Comparison of ENCODE assay signal across 16 cellular contexts in the genomic region with DNA sequence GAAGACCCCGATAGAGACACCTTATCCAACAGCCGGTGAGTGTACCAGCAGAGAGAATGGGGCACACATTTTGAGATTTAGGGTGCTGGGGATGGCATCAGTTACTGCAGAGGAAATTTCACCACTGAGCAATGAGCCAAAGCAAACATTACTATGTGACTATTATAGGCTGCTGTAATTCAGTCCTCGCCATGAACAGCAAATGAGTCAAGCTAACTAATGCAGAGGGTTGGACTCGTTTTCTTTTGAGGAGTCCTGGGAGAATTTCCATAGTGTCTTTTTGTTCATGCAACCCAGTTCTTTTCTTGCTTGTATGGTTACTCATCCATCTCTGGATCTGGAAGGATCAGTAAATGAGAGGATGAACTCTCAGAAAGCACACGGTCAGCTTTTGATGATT.
A peak's percentile ranks its signal among the peaks of the same experiment; 100 is the strongest.
DNase-seq lines count a peak whose midpoint lies in the region; ATAC-seq and TF ChIP-seq lines count a peak whose summit lies in the region.
"Had no signal": no experiment of that assay in that cellular context is flagged by ENCODE, and none has a peak within 500 bp of the region (broad histone marks: within the 10 kb centered on the region; RNA-seq: fewer than 3 reads in every experiment).

No MANE protein-coding gene starts in this region.

- H3K18ac ChIP-seq in IMR-90 (ENCODE audit: low read depth, low read length) = no peak overlapping the region

- no peaks in the 10 kb centered on the region for H3K9me3 ChIP-seq in AG04450 (ENCODE audit: control insufficient read depth, insufficient read depth, low read length)
- H3K9me3 ChIP-seq in IMR-90 (ENCODE audit: control insufficient read depth, insufficient read depth, low read length) = no peaks in the 10 kb centered on the region
- H3K9me3 ChIP-seq in uterus = no peaks in the 10 kb centered on the region
- no peaks in the 10 kb centered on the region for H3K9me3 ChIP-seq in heart left ventricle
- H3K9me3 ChIP-seq: neutrophil had no signal

- no peaks in the 10 kb centered on the region; the same call in 1 of the 2 replicates for H3K4me1 ChIP-seq in IMR-90 (ENCODE audit: control insufficient read depth, insufficient read depth, low read length)
- H3K4me1 ChIP-seq in uterus = no peaks in the 10 kb centered on the region
- no peaks in the 10 kb centered on the region for H3K4me1 ChIP-seq in heart left ventricle

- no peak overlapping the region for H4K5ac ChIP-seq in IMR-90 (ENCODE audit: low read depth, low read length)

- H2AK9ac ChIP-seq in IMR-90 (replicated peaks; ENCODE audit: low read depth, low read length, poor library complexity) = no peak overlapping the region

- H2BK20ac ChIP-seq in IMR-90 (ENCODE audit: low read depth, low read length) = peak overlapping the region; percentile 7; the same call in 1 of the 2 replicates

- H2BK15ac ChIP-seq in IMR-90 (ENCODE audit: low read depth, low read length) = no peak overlapping the region

- TF ChIP-seq CTCF in AG04450 (IDR thresholded peaks at IDR 0.05; ENCODE audit: low read depth, low read length) (no peak), IMR-90 (conservative IDR thresholded peaks at IDR 0.05; ENCODE audit: low read depth, low read length) (no peak), astrocyte of the spinal cord (IDR thresholded peaks at IDR 0.05; ENCODE audit: low read depth, low read length) (no peak), uterus (IDR thresholded peaks at IDR 0.05) (no peak), heart left ventricle (IDR thresholded peaks at IDR 0.05) (no peak)

- H3K27me3 ChIP-seq in AG04450 (ENCODE audit: control insufficient read depth, insufficient read depth, low read length) (no peaks in the 10 kb centered on the region), IMR-90 (ENCODE audit: control insufficient read depth, insufficient read depth, low read length) (no peaks in the 10 kb centered on the region), uterus (no peaks in the 10 kb centered on the region), heart left ventricle (no peaks in the 10 kb centered on the region)
- H3K27me3 ChIP-seq: neutrophil had no signal

- no peaks in the 10 kb centered on the region; the same call in 1 of the 2 replicates for H3K9me1 ChIP-seq in IMR-90 (ENCODE audit: insufficient read depth, low read length)

- no peak overlapping the region for H2BK5ac ChIP-seq in IMR-90 (ENCODE audit: low read depth, low read length, poor library complexity, severe bottlenecking)

- TF ChIP-seq RAD21 in IMR-90 (IDR thresholded peaks at IDR 0.05; ENCODE audit: low read length) = no peak

- in situ Hi-C loops in IMR-90 (cut with MboI; ENCODE audit: low sequenced_read_pairs) (no loop called here), astrocyte of the spinal cord (cut with HindIII; ENCODE audit: low sequenced_read_pairs) (no loop called here)

- intact Hi-C loops in IMR-90 (cut with micrococcal nuclease) = no loop called here
- intact Hi-C loops in uterus (cut with DNase I; ENCODE audit: low total_unique reads) = no loop called here
- intact Hi-C loops in heart left ventricle (cut with DNase I) = no loop called here

- no peak for TF ChIP-seq POLR2A in IMR-90 (IDR thresholded peaks at IDR 0.05; ENCODE audit: low read depth, low read length)
- no peak for TF ChIP-seq POLR2A in uterus (IDR thresholded peaks at IDR 0.05)
- TF ChIP-seq POLR2A in heart left ventricle (IDR thresholded peaks at IDR 0.05) = no peak

- H3K4me2 ChIP-seq in IMR-90 (ENCODE audit: low read depth, low read length) = peak overlapping the region; percentile 58; the same call in 1 of the 2 replicates
- H3K4me2 ChIP-seq: KMS-11 had no signal

- DNase-seq in AG04450 (ENCODE audit: low read depth, low spot score) (peak; percentile 55), IMR-90 (peak; percentile 88), astrocyte of the spinal cord (ENCODE audit: low read depth, low spot score) (peak; percentile 84), glomerular visceral epithelial cell (ENCODE audit: extremely low spot score) (peak; percentile 35), GDM1 (lab: John Stamatoyannopoulos, UW) (no peak), uterus (no peak), heart left ventricle (no peak)
- DNase-seq: activated CD8-positive, alpha-beta memory T cell treated with anti-CD3 and anti-CD28 coated beads for 24 hours; activated effector memory CD4-positive, alpha-beta T cell treated with Interleukin-2 at 50 U/mL for 16 hours; DMS53; NCI-H2029 treated with DMSO at 0.1 percent for 48 hours; NCI-H774; Right ventricle myocardium superior had no signal

- peak overlapping the region; percentile 52 for H2BK120ac ChIP-seq in IMR-90 (ENCODE audit: low read depth, low read length)

- H3K14ac ChIP-seq in IMR-90 (replicated peaks; ENCODE audit: low read depth, low read length) = no peak overlapping the region

- H3K23ac ChIP-seq in IMR-90 (ENCODE audit: low read depth, low read length) = no peak overlapping the region

- peak overlapping the region; percentile 6; the same call in 1 of the 2 replicates for H3K4ac ChIP-seq in IMR-90 (ENCODE audit: low read depth, low read length)

- H2AK5ac ChIP-seq in IMR-90 (ENCODE audit: low read depth, low read length) = no peak overlapping the region

- H3K4me3 ChIP-seq in AG04450 (ENCODE audit: low read depth, low read length) (0 out of 2 replicates have a peak overlapping the region, but pooled peaks have one; percentile 10), IMR-90 (ENCODE audit: insufficient read depth, low read depth, low read length) (no peak overlapping the region), astrocyte of the spinal cord (ENCODE audit: low read depth, low read length) (no peak overlapping the region), uterus (no peak overlapping the region), heart left ventricle (no peak overlapping the region)

- CTCF ChIA-PET in AG04450 (lab: Charles Lee) (no interaction called here), IMR-90 (lab: Yijun Ruan, JAX) (no interaction called here)

- H4K91ac ChIP-seq in IMR-90 (ENCODE audit: insufficient read depth, low read depth, low read length) = no peak overlapping the region

- H3K36me3 ChIP-seq in IMR-90 (ENCODE audit: control insufficient read depth, insufficient read depth, low read length) (no peaks in the 10 kb centered on the region), uterus (no peaks in the 10 kb centered on the region), heart left ventricle (no peaks in the 10 kb centered on the region)
- H3K36me3 ChIP-seq: neutrophil had no signal

- no peak overlapping the region for H3K9ac ChIP-seq in IMR-90 (ENCODE audit: low read depth, low read length)
- H3K9ac ChIP-seq: KMS-11 had no signal

- no peak overlapping the region for H3K56ac ChIP-seq in IMR-90 (ENCODE audit: extremely low read depth, insufficient read depth, low read length)

- ATAC-seq in IMR-90 (ENCODE audit: low read depth) (peak; percentile 90), GM18907 (IDR thresholded peaks at IDR 0.05; ENCODE audit: unreplicated experiment) (no peak), heart left ventricle (no peak)

- dilution Hi-C loops in IMR-90 (cut with HindIII; ENCODE audit: low sequenced_read_pairs, unreplicated experiment) = no loop called here

- H2AFZ ChIP-seq in IMR-90 (replicated peaks; ENCODE audit: low read length, poor library complexity) = peak overlapping the region; percentile 44

- POLR2A ChIA-PET in AG04450 (lab: Yijun Ruan, JAX) (no interaction called here), IMR-90 (lab: Charles Lee; ENCODE audit: unreplicated experiment) (no interaction called here)

- BruUV-seq in IMR-90 (replicated peaks; lab: Mats Ljungman, UMichigan) = no TSS peak

- H3K27ac ChIP-seq in AG04450 (ENCODE audit: low read depth, low read length) (peak overlapping the region; percentile 65), IMR-90 (ENCODE audit: insufficient read depth, low read length) (no peak overlapping the region), uterus (no peak overlapping the region), heart left ventricle (no peak overlapping the region)
- H3K27ac ChIP-seq: KMS-11, neutrophil had no signal

- H4K8ac ChIP-seq in IMR-90 (ENCODE audit: low read depth in 2 of 2, low read length in 2 of 2) = peak overlapping the region in 1 of 2 experiments; percentile 10; a peak in 1 of 4 replicates

- no peaks in the 10 kb centered on the region for H4K20me1 ChIP-seq in IMR-90 (ENCODE audit: insufficient read depth, low read length)

- H3K79me1 ChIP-seq in IMR-90 (ENCODE audit: low read depth in 1 of 2, low read length in 2 of 2) = no peaks in the 10 kb centered on the region

- WGBS in IMR-90 (ENCODE audit: extremely low coverage in 2 of 2, insufficient read length in 1 of 2), 2 experiments = no CpG with 5 or more reads among the region's 5 CpGs
- WGBS in heart left ventricle, 4 donors = 73 to 85% (median 83%) methylated on average over 5 of the region's 5 CpGs

TF ChIP-seq in IMR-90, 13 proteins besides CTCF, POLR2A, EP300 and RAD21:
- TF ChIP-seq SMC3 (IDR thresholded peaks at IDR 0.05; ENCODE audit: low read depth, low read length) (no peak), CEBPB (IDR thresholded peaks at IDR 0.05; ENCODE audit: low read depth, low read length) (peak; percentile 51; the same call in 1 of the 2 replicates)

Comparison
In these comparisons a context has a peak if more than half of its experiments do, and no peak if none do; other contexts are left out.
1. DNase-seq: peak in AG04450 (single experiment), IMR-90 (single experiment), astrocyte of the spinal cord (single experiment) and glomerular visceral epithelial cell (single experiment); none in GDM1 (single experiment), uterus (0 of 2) and heart left ventricle (0 of 5).